8 cellular contexts compared by ENCODE assay signal in genomic region chr7:12212051-12212485, GRCh38. TPM values are rescaled to one million over a fixed set of nuclear protein-coding genes. Genes with fewer than 3 reads are reported as not detected.
DNase-seq lines count a peak whose midpoint lies in the region; ATAC-seq, FAIRE-seq and TF ChIP-seq lines count a peak whose summit lies in the region.

No MANE protein-coding gene starts in this region.

- H3K36me3 ChIP-seq in right atrium auricular region (peaks cover 7% of the 10 kb centered on the region), RWPE2 (ENCODE audit: low read depth) (peaks cover 17% of the 10 kb centered on the region; the same call in 1 of the 2 replicates), H1 (ENCODE audit: control insufficient read depth in 2 of 4, insufficient read depth in 4 of 4, low read length in 3 of 4) (peaks cover 0 to 3% (median 0%) of the 10 kb centered on the region in 4 experiments; a peak in 2 of 8 replicates), neural progenitor cell (no peaks in the 10 kb centered on the region)

- FAIRE-seq in H1 (lab: Jason Lieb, UNC): no peak

- H3K79me1 ChIP-seq in H1 (ENCODE audit: low read depth, low read length): no peaks in the 10 kb centered on the region

- no peak overlapping the region for H2BK15ac ChIP-seq in H1 (ENCODE audit: low read length)

- intact Hi-C loops in left cardiac atrium (cut with DNase I): no loop called here
- intact Hi-C loops in posterior cingulate gyrus (cut with DNase I): no loop called here

- no peaks in the 10 kb centered on the region for H3K27me3 Mint-ChIP-seq in neural progenitor cell (ENCODE audit: insufficient read depth, low read depth)

- H2BK20ac ChIP-seq in H1 (ENCODE audit: low read length): no peak overlapping the region

- H4K20me1 ChIP-seq in H1 (replicated peaks in 1 of 2; ENCODE audit: control insufficient read depth in 1 of 2, insufficient read depth in 2 of 2, low read length in 2 of 2): no peaks in the 10 kb centered on the region
- peaks cover 3% of the 10 kb centered on the region for H4K20me1 ChIP-seq in neural progenitor cell (ENCODE audit: low read depth)

- H3K23ac ChIP-seq in H1 (ENCODE audit: insufficient read length): no peak overlapping the region

- H2AFZ ChIP-seq in H1 (ENCODE audit: low read length) (no peak overlapping the region), neural progenitor cell (replicated peaks) (peak overlapping the region; percentile 93)

- DNase-seq in right atrium auricular region (ENCODE audit: low spot score): no peak
- DNase-seq in left cardiac atrium: no peak
- DNase-seq in RWPE2 (ENCODE audit: low spot score): no peak
- no peak for DNase-seq in H1 (ENCODE audit: low read depth in 1 of 2, low spot score in 2 of 2)
- peak; percentile 43 for DNase-seq in neural progenitor cell (ENCODE audit: low spot score)
- DNase-seq in posterior cingulate gyrus: no peak
- DNase-seq in HuH-7.5 (ENCODE audit: low spot score): no peak

- no peak overlapping the region for H4K8ac ChIP-seq in H1 (ENCODE audit: extremely low read depth, insufficient read depth, low read length)

- no peak overlapping the region for H3K14ac ChIP-seq in H1 (ENCODE audit: insufficient read length)

- H3K79me2 ChIP-seq in H1 (ENCODE audit: control insufficient read depth in 1 of 2, insufficient read depth in 2 of 2, low read length in 2 of 2): peaks cover 0 to 27% of the 10 kb centered on the region in 2 experiments; a peak in 2 of 4 replicates
- peaks cover 45% of the 10 kb centered on the region for H3K79me2 ChIP-seq in neural progenitor cell (ENCODE audit: low read depth)

- peak overlapping the region; percentile 76 to 78 for H3K4me2 ChIP-seq in H1 (ENCODE audit: insufficient read depth in 1 of 2, low read depth in 2 of 2, low read length in 2 of 2)
- peak overlapping the region; percentile 84 for H3K4me2 ChIP-seq in neural progenitor cell

- H3K36me3 Mint-ChIP-seq in neural progenitor cell: peaks cover 12% of the 10 kb centered on the region

- no peak for TF ChIP-seq POLR2A in H1 (IDR thresholded peaks at IDR 0.05; ENCODE audit: control extremely low read depth in 1 of 2, low read depth in 2 of 2, low read length in 2 of 2)

- no peak overlapping the region for H4K5ac ChIP-seq in H1 (ENCODE audit: insufficient read length, low read depth, low read length)

- H3K9me3 Mint-ChIP-seq in neural progenitor cell: peaks cover 2% of the 10 kb centered on the region

- ATAC-seq in left cardiac atrium: no peak
- no peak for ATAC-seq in RWPE2 (ENCODE audit: low read depth)
- ATAC-seq in HG02759 (IDR thresholded peaks at IDR 0.05; ENCODE audit: unreplicated experiment): no peak

- no peak overlapping the region for H2BK120ac ChIP-seq in H1 (replicated peaks; ENCODE audit: low read depth, low read length)

- TF ChIP-seq RAD21 in H1 (IDR thresholded peaks at IDR 0.05 in 1 of 2, conservative IDR thresholded peaks at IDR 0.05 in 1 of 2; ENCODE audit: low read depth in 2 of 2, low read length in 2 of 2): no peak

- no peak overlapping the region for H2AK5ac ChIP-seq in H1 (ENCODE audit: low read depth, low read length)

- CTCF ChIA-PET in H1 (lab: Charles Lee; ENCODE audit: partially characterized antibody): interaction anchor here (1.0 to 1.7 kb wide), 4 partner anchors 17 to 139 kb away, joined by 3 to 7 read pairs (median 4); no protein-coding TSS in a partner anchor

- H3K4me3 ChIP-seq in right atrium auricular region (peak overlapping the region; percentile 79), RWPE2 (ENCODE audit: severe bottlenecking) (peak overlapping the region; percentile 80), H1 (ENCODE audit: extremely low read depth in 1 of 4, insufficient read depth in 2 of 4, low read depth in 3 of 4, low read length in 4 of 4) (peak overlapping the region; percentile 71 to 84 (median 74)), neural progenitor cell (peak overlapping the region; percentile 69)

- no peak overlapping the region for H3K4ac ChIP-seq in H1 (replicated peaks; ENCODE audit: insufficient read length, low read depth, low read length)

- no peak for TF ChIP-seq CTCF in right atrium auricular region (IDR thresholded peaks at IDR 0.05)
- TF ChIP-seq CTCF in RWPE2 (IDR thresholded peaks at IDR 0.05; ENCODE audit: poor library complexity, severe bottlenecking): no peak
- no peak for TF ChIP-seq CTCF in H1 (IDR thresholded peaks at IDR 0.05; ENCODE audit: control extremely low read depth in 1 of 3, insufficient read depth in 1 of 3, low read depth in 1 of 3, low read length in 3 of 3)
- TF ChIP-seq CTCF in neural progenitor cell (IDR thresholded peaks at IDR 0.05): no peak

- peak overlapping the region; percentile 97 for H3K27ac Mint-ChIP-seq in neural progenitor cell

- H3K27ac ChIP-seq in right atrium auricular region (peak overlapping the region; percentile 93 to 97), RWPE2 (ENCODE audit: poor library complexity, severe bottlenecking) (peak overlapping the region; percentile 66), H1 (ENCODE audit: low read depth, low read length) (0 out of 2 replicates have a peak overlapping the region, but pooled peaks have one; percentile 5), neural progenitor cell (peak overlapping the region; percentile 95)

- H2BK5ac ChIP-seq in H1 (ENCODE audit: low read depth, low read length): no peak overlapping the region

- peak overlapping the region; percentile 98 for H3K4me3 Mint-ChIP-seq in neural progenitor cell

- H3F3A ChIP-seq in neural progenitor cell (ENCODE audit: low read depth): peaks cover 10% of the 10 kb centered on the region

- peaks cover 17% of the 10 kb centered on the region for H3K4me1 Mint-ChIP-seq in neural progenitor cell

- peaks cover 6% of the 10 kb centered on the region for H3K23me2 ChIP-seq in H1 (ENCODE audit: low read depth, low read length)

- no peaks in the 10 kb centered on the region for H3K9me3 ChIP-seq in right atrium auricular region
- H3K9me3 ChIP-seq in RWPE2 (ENCODE audit: severe bottlenecking): no peaks in the 10 kb centered on the region
- H3K9me3 ChIP-seq in H1 (ENCODE audit: insufficient read depth in 2 of 2, low read depth in 1 of 2, low read length in 1 of 2): no peaks in the 10 kb centered on the region
- no peaks in the 10 kb centered on the region for H3K9me3 ChIP-seq in neural progenitor cell (ENCODE audit: low read depth)

- peak overlapping the region; percentile 82 for H2BK12ac ChIP-seq in H1 (ENCODE audit: low read depth, low read length)

- POLR2A ChIA-PET in H1 (lab: Charles Lee; ENCODE audit: partially characterized antibody): interaction anchor here (0.6 to 1.4 kb wide), 7 partner anchors 10 to 1772 kb away, joined by 3 to 6 read pairs (median 3); no protein-coding TSS in a partner anchor

- H3K18ac ChIP-seq in H1 (ENCODE audit: extremely low read depth, low read length): no peak overlapping the region

- 70% methylated on average over 5 of the region's 5 CpGs; no CpG with 5 or more reads in 1 of the 2 experiments for WGBS in H1 (ENCODE audit: extremely low coverage in 1 of 2, insufficient coverage in 1 of 2, insufficient read length in 1 of 2, insufficient replicate concordance in 2 of 2, low coverage in 1 of 2, low lambda C conversion rate in 2 of 2, missing lambda C conversion rate in 1 of 2), 2 experiments

- TF ChIP-seq EP300 in H1 (IDR thresholded peaks at IDR 0.05; ENCODE audit: borderline replicate concordance in 1 of 2, low read depth in 2 of 2, low read length in 2 of 2): no peak

- H3K27me3 ChIP-seq in right atrium auricular region: no peaks in the 10 kb centered on the region
- H3K27me3 ChIP-seq in RWPE2 (ENCODE audit: insufficient read depth, poor library complexity, severe bottlenecking): peaks cover 8% of the 10 kb centered on the region
- H3K27me3 ChIP-seq in H1 (replicated peaks in 1 of 4; ENCODE audit: control insufficient read depth in 3 of 4, extremely low read depth in 1 of 4, insufficient read depth in 3 of 4, low read length in 3 of 4): no peaks in the 10 kb centered on the region
- peaks cover 10% of the 10 kb centered on the region for H3K27me3 ChIP-seq in neural progenitor cell

- no peak overlapping the region for H4K91ac ChIP-seq in H1 (replicated peaks; ENCODE audit: insufficient read length, low read length)

- peaks cover 0 to 14% of the 10 kb centered on the region in 2 donors for H3K4me1 ChIP-seq in right atrium auricular region
- H3K4me1 ChIP-seq in RWPE2 (ENCODE audit: insufficient read depth, poor library complexity, severe bottlenecking): peaks cover 6% of the 10 kb centered on the region
- H3K4me1 ChIP-seq in H1 (replicated peaks in 1 of 4; ENCODE audit: control insufficient read depth in 3 of 4, insufficient read depth in 4 of 4, low read length in 3 of 4): peaks cover 0 to 2% (median 0%) of the 10 kb centered on the region in 4 experiments; a peak in 1 of 7 replicates
- H3K4me1 ChIP-seq in neural progenitor cell: peaks cover 11% of the 10 kb centered on the region

- H3K56ac ChIP-seq in H1 (replicated peaks; ENCODE audit: insufficient read length, low read depth, low read length): no peak overlapping the region

- peak overlapping the region in 1 of 4 experiments; percentile 84; a peak in 4 of 7 replicates for H3K9ac ChIP-seq in H1 (replicated peaks in 1 of 4; ENCODE audit: extremely low read depth in 1 of 4, low read depth in 3 of 4, low read length in 3 of 4)
- H3K9ac ChIP-seq in neural progenitor cell: peak overlapping the region; percentile 92

TF ChIP-seq in H1, 55 proteins besides CTCF, POLR2A, EP300 and RAD21 (continues in another document):
- TF ChIP-seq CTBP2 (IDR thresholded peaks at IDR 0.05; ENCODE audit: borderline replicate concordance, insufficient read depth, insufficient read length, low read length): no peak
- no peak for TF ChIP-seq NRF1 (IDR thresholded peaks at IDR 0.05; ENCODE audit: low read depth, low read length)
- no peak for TF ChIP-seq TAF7 (optimal IDR thresholded peaks at IDR 0.05; ENCODE audit: borderline replicate concordance, low read depth, low read length)
- no peak for TF ChIP-seq SAP30 (IDR thresholded peaks at IDR 0.05; ENCODE audit: insufficient read depth, insufficient replicate concordance, low read length)
- no peak for TF ChIP-seq RNF2 (IDR thresholded peaks at IDR 0.05; ENCODE audit: borderline replicate concordance, low read depth, low read length, missing control alignments, poor library complexity, severe bottlenecking)
- TF ChIP-seq HDAC2 (IDR thresholded peaks at IDR 0.05; ENCODE audit: borderline replicate concordance in 1 of 2, low read depth in 2 of 2, low read length in 2 of 2): no peak

RNA-seq across cellular contexts. Expression of gene TMEM106B, which starts 1.0 kb away (rescaled TPM):
- total RNA-seq in right atrium auricular region: 10 to 100 TPM; 51.6 to 76.6 TPM
- 10 to 100 TPM; 43.3 to 48.2 TPM for total RNA-seq in left cardiac atrium
- 27.5 and 29.1 TPM in 2 replicates for total RNA-seq in H1 (2021; fragmentation: NEBNext Ultra II Directional; extraction: Animal tissue kit (Norgen Biotek cat#: 25700))
- 9.0 and 16.0 TPM in 2 replicates for polyA plus RNA-seq in H1 (2011; rRNA removed)
- polyA plus RNA-seq in H1 (2011; cell fraction: cytosol; rRNA removed): 16.5 TPM
- polyA plus RNA-seq in H1 (2011; cell fraction: nucleus; rRNA removed): 5.0 TPM
- 12.7 to 18.8 TPM (median 15.2 TPM) in 4 replicates for polyA plus RNA-seq in H1 (2012, experiment 1 of 2)
- polyA plus RNA-seq in H1 (2012, experiment 2 of 2): 3.7 TPM
- polyA plus RNA-seq in H1 (2013, experiment 1 of 2): 33.6 TPM
- 39.4 TPM for polyA plus RNA-seq in H1 (2013, experiment 2 of 2)
- polyA minus RNA-seq in H1 (2011; rRNA and poly(A)+ RNA removed): 19.7 and 37.6 TPM in 2 replicates
- polyA minus RNA-seq in H1 (2011; cell fraction: cytosol; rRNA and poly(A)+ RNA removed): 38.7 TPM
- polyA minus RNA-seq in H1 (2011; cell fraction: nucleus; rRNA and poly(A)+ RNA removed): 26.5 TPM
- total RNA-seq in neural progenitor cell (ENCODE audit: low replicate concordance): 57.4 and 96.5 TPM in 2 replicates

Comparison
In these comparisons a context has a peak if more than half of its experiments do, and no peak if none do; other contexts are left out.
1. H3K27ac ChIP-seq: peak in every context shown above with its lines; median percentile 95 in right atrium auricular region; 95 in neural progenitor cell; 66 in RWPE2; 5 in H1.